ENCODE assay signal across 12 cellular contexts in the genomic region with DNA sequence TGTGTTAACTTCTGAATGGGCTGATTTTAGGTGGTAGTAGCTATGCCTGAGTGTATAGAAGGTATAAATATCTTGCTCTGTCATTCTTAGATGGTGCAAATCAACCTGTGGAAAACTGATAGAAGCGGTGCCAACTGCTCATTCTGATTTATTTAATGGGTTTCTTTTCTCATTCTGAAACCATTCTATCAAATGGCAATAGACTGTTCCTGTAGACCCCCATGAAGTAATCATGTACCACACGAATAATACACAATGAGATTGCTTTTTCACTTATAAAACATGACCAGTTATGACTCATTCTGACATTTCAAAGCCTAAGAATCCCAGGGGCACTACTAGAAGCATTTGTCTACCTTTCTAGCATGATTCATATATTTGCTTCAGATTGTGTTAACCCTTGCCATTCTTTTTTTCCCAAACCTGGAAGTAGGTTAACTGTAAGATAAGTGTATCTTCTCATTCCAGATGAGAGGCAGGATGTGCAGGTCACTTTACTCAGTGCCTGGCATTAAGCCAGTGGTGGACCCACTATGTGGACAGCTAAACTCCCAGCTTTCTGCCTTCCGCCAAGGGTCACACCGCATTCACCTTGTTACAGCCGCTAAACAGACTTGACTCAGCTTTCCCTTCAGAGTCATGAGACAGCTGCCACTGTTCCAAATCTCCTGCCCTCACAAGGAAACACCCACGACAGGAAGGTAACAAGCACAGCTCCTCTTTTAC. TPM values are rescaled to one million over a fixed set of nuclear protein-coding genes. Genes with fewer than 3 reads are reported as not detected.
A peak's percentile ranks its signal among the peaks of the same experiment; 100 is the strongest.
DNase-seq lines count a peak whose midpoint lies in the region; ATAC-seq and TF ChIP-seq lines count a peak whose summit lies in the region.
"Had no signal": no experiment of that assay in that cellular context is flagged by ENCODE, and none has a peak within 500 bp of the region (broad histone marks: within the 10 kb centered on the region; RNA-seq: fewer than 3 reads in every experiment).

No MANE protein-coding gene starts in this region.

- H3K27me3 Mint-ChIP-seq in Caco-2 (ENCODE audit: insufficient read depth, unreplicated experiment), result no peaks in the 10 kb centered on the region

- H3K4me3 ChIP-seq in MG63 (no peak overlapping the region), Caco-2 (ENCODE audit: low read depth, low read length) (no peak overlapping the region), testis (no peak overlapping the region)
- H3K4me3 ChIP-seq: thoracic aorta had no signal

- no peak for ATAC-seq in GM21447 (IDR thresholded peaks at IDR 0.05; ENCODE audit: unreplicated experiment)

- WGBS in testis, 2 donors, result 55 to 56% methylated on average over 6 of the region's 6 CpGs

- CTCF ChIA-PET in Caco-2 (lab: Charles Lee), result no interaction called here

- TF ChIP-seq POLR2A in testis (IDR thresholded peaks at IDR 0.05), result no peak

- H3K27ac ChIP-seq in testis, result no peak overlapping the region
- H3K27ac ChIP-seq: HL-60, parathyroid adenoma, thoracic aorta had no signal

- BruUV-seq in Caco-2 (replicated peaks; lab: Mats Ljungman, UMichigan), result no TSS peak

- H3K9me3 Mint-ChIP-seq in Caco-2 (ENCODE audit: unreplicated experiment), result no peaks in the 10 kb centered on the region

- no peaks in the 10 kb centered on the region for H3K27me3 ChIP-seq in MG63
- no peaks in the 10 kb centered on the region for H3K27me3 ChIP-seq in Caco-2 (replicated peaks; ENCODE audit: control insufficient read depth, insufficient read depth, low read length)
- H3K27me3 ChIP-seq in testis, result no peaks in the 10 kb centered on the region

- TF ChIP-seq CTCF in Caco-2 (IDR thresholded peaks at IDR 0.05; ENCODE audit: insufficient read depth in 1 of 2, low read depth in 1 of 2, low read length in 1 of 2, severe bottlenecking in 1 of 2, unreplicated experiment in 1 of 2), result no peak
- no peak for TF ChIP-seq CTCF in testis (IDR thresholded peaks at IDR 0.05)

- intact Hi-C loops in Caco-2 (cut with micrococcal nuclease; ENCODE audit: unreplicated experiment), result no loop called here
- intact Hi-C loops in testis (cut with DNase I; ENCODE audit: low total_unique reads), result no loop called here

- H3K4me1 ChIP-seq in Caco-2, result no peaks in the 10 kb centered on the region
- no peaks in the 10 kb centered on the region for H3K4me1 ChIP-seq in testis
- H3K4me1 ChIP-seq: parathyroid adenoma had no signal

- H3K9me3 ChIP-seq in MG63 (no peaks in the 10 kb centered on the region), Caco-2 (no peaks in the 10 kb centered on the region), testis (no peaks in the 10 kb centered on the region)
- H3K9me3 ChIP-seq: thoracic aorta had no signal

- DNase-seq in COLO829 (ENCODE audit: low spot score), result peak; percentile 94
- peak; percentile 74 for DNase-seq in MG63
- peak; percentile 80 for DNase-seq in amniotic epithelial cell (ENCODE audit: low read depth)
- DNase-seq in myocyte (ENCODE audit: low read depth), result peak; percentile 65
- no peak for DNase-seq in Caco-2
- no peak for DNase-seq in pons (ENCODE audit: low spot score)
- DNase-seq in testis, result no peak
- DNase-seq: NK-92 treated with Interleukin-12 subunit alpha and Interleukin-12 subunit beta, amount 100 ng/mL, for 24 hours had no signal

- no peaks in the 10 kb centered on the region for H3K36me3 Mint-ChIP-seq in Caco-2 (ENCODE audit: insufficient read depth, unreplicated experiment)

- H3K36me3 ChIP-seq in MG63 (no peaks in the 10 kb centered on the region), Caco-2 (ENCODE audit: control insufficient read depth, insufficient read depth, low read length) (no peaks in the 10 kb centered on the region), testis (ENCODE audit: low read depth, missing control alignments) (no peaks in the 10 kb centered on the region)
- H3K36me3 ChIP-seq: thoracic aorta had no signal

- no peak overlapping the region for H3K4me3 Mint-ChIP-seq in Caco-2 (ENCODE audit: unreplicated experiment)

- H3K4me1 Mint-ChIP-seq in Caco-2 (ENCODE audit: low read depth, unreplicated experiment), result peaks cover 12% of the 10 kb centered on the region

- no peak overlapping the region for H3K27ac Mint-ChIP-seq in Caco-2 (ENCODE audit: unreplicated experiment)

- POLR2A ChIA-PET in Caco-2 (lab: Charles Lee), result no interaction called here

RNA-seq across cellular contexts. Expression of a gene that starts 16.4 kb away (rescaled TPM):
- total RNA-seq in MG63 (2014; rRNA removed; shearing (Covaris generic); ENCODE audit: low replicate concordance), result not detected in 2 replicates
- total RNA-seq in myocyte (0.78 TPM in 1 of 2 replicates, not detected in the other), Caco-2 (2022) (0.35 and 0.43 TPM in 2 replicates), testis (1 to 10 TPM in 1 of 2 donors, under 1 TPM in 1; 0.55 to 2.0 TPM)
- 0.16 TPM for polyA plus RNA-seq in myocyte (2012)
- polyA plus RNA-seq in testis (ENCODE audit: insufficient read depth, low read depth, low replicate concordance), result 3.0 TPM

RNA-seq across cellular contexts. Expression of a gene that starts 19.7 kb away (rescaled TPM):
- total RNA-seq in MG63 (2014; rRNA removed; shearing (Covaris generic); ENCODE audit: low replicate concordance), result not detected in 2 replicates
- not detected in 2 replicates for total RNA-seq in myocyte
- polyA plus RNA-seq in myocyte (2012), result not detected
- not detected in 2 replicates for total RNA-seq in Caco-2 (2022)
- total RNA-seq in testis, result 1 to 10 TPM; 3.5 to 3.8 TPM
- polyA plus RNA-seq in testis (ENCODE audit: insufficient read depth, low read depth, low replicate concordance), result 11.7 TPM

RNA-seq across cellular contexts. Expression of a gene that starts 24.5 kb away (rescaled TPM):
- 0.96 and 1.1 TPM in 2 replicates for total RNA-seq in MG63 (2014; rRNA removed; shearing (Covaris generic); ENCODE audit: low replicate concordance)
- 0.10 and 0.75 TPM in 2 replicates for total RNA-seq in myocyte
- 2.6 TPM for polyA plus RNA-seq in myocyte (2012)
- 7.1 and 8.7 TPM in 2 replicates for total RNA-seq in Caco-2 (2022)
- total RNA-seq in testis, result 1 to 10 TPM; 1.9 to 2.2 TPM
- 2.0 TPM for polyA plus RNA-seq in testis (ENCODE audit: insufficient read depth, low read depth, low replicate concordance)

RNA-seq across cellular contexts. Expression of a gene that starts 37.5 kb away (rescaled TPM):
- total RNA-seq in MG63 (2014; rRNA removed; shearing (Covaris generic); ENCODE audit: low replicate concordance), result 0.36 TPM in 1 of 2 replicates, not detected in the other
- not detected in 2 replicates for total RNA-seq in myocyte
- polyA plus RNA-seq in myocyte (2012), result not detected
- not detected in 2 replicates for total RNA-seq in Caco-2 (2022)
- 1 to 10 TPM; 2.5 to 3.5 TPM for total RNA-seq in testis
- polyA plus RNA-seq in testis (ENCODE audit: insufficient read depth, low read depth, low replicate concordance), result 4.6 TPM

RNA-seq across cellular contexts. Expression of a gene that starts 47.9 kb away (rescaled TPM):
- total RNA-seq in MG63 (2014; rRNA removed; shearing (Covaris generic); ENCODE audit: low replicate concordance), result 45.2 and 62.3 TPM in 2 replicates
- 205 and 259 TPM in 2 replicates for total RNA-seq in myocyte
- 550 TPM for polyA plus RNA-seq in myocyte (2012)
- total RNA-seq in Caco-2 (2022), result 61.9 and 63.0 TPM in 2 replicates
- total RNA-seq in testis, result 100 to 1,000 TPM; 208 to 314 TPM
- polyA plus RNA-seq in testis (ENCODE audit: insufficient read depth, low read depth, low replicate concordance), result 317 TPM

Comparison
In these comparisons a context has a peak if more than half of its experiments do, and no peak if none do; other contexts are left out.
1. DNase-seq: peak in COLO829 (single experiment), MG63 (single experiment), amniotic epithelial cell (single experiment) and myocyte (single experiment); none in Caco-2 (0 of 2), pons (single experiment) and testis (single experiment).